In the genomic region with DNA sequence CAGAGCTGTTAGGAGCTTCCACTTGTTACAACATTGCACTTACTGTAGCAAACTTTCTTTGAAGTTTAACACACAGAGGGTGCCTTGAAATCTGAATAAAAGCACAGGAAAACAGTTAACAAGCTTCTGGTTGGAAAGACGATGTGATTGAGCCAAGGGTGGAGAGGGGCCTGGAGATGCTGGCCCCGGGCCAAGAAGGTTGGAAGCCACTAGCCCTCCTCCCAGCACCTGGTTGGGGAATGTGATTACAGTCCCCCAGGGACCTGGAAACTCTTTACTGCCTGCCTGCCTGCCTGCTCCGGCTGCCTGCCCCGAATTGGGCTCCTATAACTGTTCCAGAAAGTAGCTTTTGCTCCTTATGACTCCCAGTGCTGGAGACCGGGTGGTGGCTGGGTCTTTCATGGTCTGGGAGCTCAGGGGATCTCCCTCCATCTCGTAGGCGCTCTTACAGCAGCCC, we compare ENCODE assay signal across 10 cellular contexts. TPM values are rescaled to one million over a fixed set of nuclear protein-coding genes. Genes with fewer than 3 reads are reported as not detected.
DNase-seq lines count a peak whose midpoint lies in the region; ATAC-seq and TF ChIP-seq lines count a peak whose summit lies in the region.
"Had no signal": no experiment of that assay in that cellular context is flagged by ENCODE, and none has a peak within 500 bp of the region (broad histone marks: within the 10 kb centered on the region; RNA-seq: fewer than 3 reads in every experiment).

No MANE protein-coding gene starts in this region.

- ATAC-seq in upper lobe of right lung (peak; percentile 39), left lung (no peak)

- TF ChIP-seq CTCF in cardiac muscle cell (IDR thresholded peaks at IDR 0.05; ENCODE audit: low read depth, low read length) (no peak), fibroblast of pulmonary artery (IDR thresholded peaks at IDR 0.05; ENCODE audit: low read length, missing control alignments) (no peak), upper lobe of right lung (IDR thresholded peaks at IDR 0.05) (no peak), left lung (IDR thresholded peaks at IDR 0.05) (no peak)

- H3K27ac ChIP-seq in cardiac muscle cell (no peak overlapping the region), upper lobe of right lung (no peak overlapping the region), left lung (no peak overlapping the region)
- H3K27ac ChIP-seq: skin epidermis had no signal

- H3K4me3 ChIP-seq in cardiac muscle cell (no peak overlapping the region), fibroblast of pulmonary artery (replicated peaks; ENCODE audit: low read depth, low read length) (no peak overlapping the region), upper lobe of right lung (no peak overlapping the region), left lung (no peak overlapping the region)
- H3K4me3 ChIP-seq: skin epidermis had no signal

- intact Hi-C loops in cardiac septum (cut with DNase I) (loop anchor here (10.0 kb wide), 1 partner anchor 259 kb away; no protein-coding TSS in a partner anchor), upper lobe of right lung (cut with DNase I) (no loop called here), left lung (cut with DNase I) (no loop called here)

- H3K36me3 ChIP-seq in cardiac muscle cell, result no peaks in the 10 kb centered on the region
- no peaks in the 10 kb centered on the region for H3K36me3 ChIP-seq in upper lobe of right lung
- H3K36me3 ChIP-seq in left lung, result no peaks in the 10 kb centered on the region

- no peaks in the 10 kb centered on the region for H3K27me3 ChIP-seq in cardiac muscle cell
- no peaks in the 10 kb centered on the region for H3K27me3 ChIP-seq in upper lobe of right lung
- H3K27me3 ChIP-seq in left lung, result no peaks in the 10 kb centered on the region

- H3K9me3 ChIP-seq in cardiac muscle cell (ENCODE audit: low read depth) (no peaks in the 10 kb centered on the region), upper lobe of right lung (no peaks in the 10 kb centered on the region), left lung (no peaks in the 10 kb centered on the region)

- H3K4me1 ChIP-seq in cardiac muscle cell (ENCODE audit: low read depth) (peaks cover 3% of the 10 kb centered on the region), upper lobe of right lung (no peaks in the 10 kb centered on the region), left lung (no peaks in the 10 kb centered on the region)

- DNase-seq in cardiac muscle cell (ENCODE audit: low read depth in 1 of 2, low spot score in 1 of 2), result peak; percentile 52 to 60
- DNase-seq in cardiac septum (ENCODE audit: low spot score), result no peak
- DNase-seq in NCI-H526 treated with DMSO at 0.1 percent for 48 hours (lab: John Stamatoyannopoulos, UW), result peak; percentile 47
- peak; percentile 28 for DNase-seq in fibroblast of pulmonary artery (ENCODE audit: low read depth)
- DNase-seq in upper lobe of right lung, result no peak
- no peak for DNase-seq in NOMO-1 treated with DMSO at 0.1 percent for 48 hours (lab: John Stamatoyannopoulos, UW; ENCODE audit: unreplicated experiment)
- DNase-seq in occipital lobe (lab: John Stamatoyannopoulos, UW), result no peak
- DNase-seq in left lung, result no peak
- DNase-seq: NCI-H510A had no signal

RNA-seq across cellular contexts. Expression of a gene that starts 48.0 kb away (rescaled TPM):
- total RNA-seq in cardiac muscle cell (6.6 and 12.2 TPM in 2 replicates), cardiac septum (15.7 TPM), upper lobe of right lung (29.0 TPM), occipital lobe (2.3 TPM), left lung (10 to 100 TPM; 21.4 to 25.7 TPM)
- polyA plus RNA-seq in cardiac muscle cell, result 6.7 and 8.4 TPM in 2 replicates

Comparison
In these comparisons a context has a peak if more than half of its experiments do, and no peak if none do; other contexts are left out.
1. DNase-seq: peak in cardiac muscle cell (2 of 2), NCI-H526 treated with DMSO at 0.1 percent for 48 hours (single experiment) and fibroblast of pulmonary artery (single experiment); none in cardiac septum (single experiment), upper lobe of right lung (single experiment), NOMO-1 treated with DMSO at 0.1 percent for 48 hours (single experiment), occipital lobe (single experiment) and left lung (0 of 2).